In genomic region chr3:155946178-155946577, GRCh38 we compare ENCODE assay signal across 13 cellular contexts.
A peak's percentile ranks its signal among the peaks of the same experiment; 100 is the strongest.
DNase-seq lines count a peak whose midpoint lies in the region; ATAC-seq, FAIRE-seq and TF ChIP-seq lines count a peak whose summit lies in the region.
"Had no signal": no experiment of that assay in that cellular context is flagged by ENCODE, and none has a peak within 500 bp of the region (broad histone marks: within the 10 kb centered on the region; RNA-seq: fewer than 3 reads in every experiment).

No MANE protein-coding gene starts in this region.

- CTCF ChIA-PET in AG04449 (lab: Yijun Ruan, JAX) = interaction anchor here (1.0 kb wide), 1 partner anchor 13 kb away, joined by 3 read pairs; no protein-coding TSS in a partner anchor

- intact Hi-C loops in posterior vena cava (cut with DNase I) = no loop called here

- POLR2A ChIA-PET in AG04449 (lab: Yijun Ruan, JAX) = interaction anchor here (0.5 kb wide), 1 partner anchor 38 kb away, joined by 3 read pairs; no protein-coding TSS in a partner anchor

- no peak overlapping the region for H3K4me3 ChIP-seq in AG04449 (ENCODE audit: low read depth, low read length)
- no peak overlapping the region for H3K4me3 ChIP-seq in kidney epithelial cell (ENCODE audit: low read depth, low read length)
- H3K4me3 ChIP-seq: thyroid gland had no signal

- no peak for TF ChIP-seq CTCF in AG04449 (IDR thresholded peaks at IDR 0.05; ENCODE audit: insufficient read depth, low read length, missing control alignments)
- no peak for TF ChIP-seq CTCF in kidney epithelial cell (IDR thresholded peaks at IDR 0.05; ENCODE audit: insufficient read depth, low read length, poor library complexity, severe bottlenecking)

- no peaks in the 10 kb centered on the region for H3K36me3 ChIP-seq in kidney epithelial cell (ENCODE audit: control insufficient read depth, insufficient read depth, low read length)
- H3K36me3 ChIP-seq: thyroid gland had no signal

- DNase-seq in AG04449 (ENCODE audit: low read depth, low spot score) (peak; percentile 63), HTR-8/SVneo (ENCODE audit: insufficient read length, low spot score) (peak; percentile 45), brain pericyte (ENCODE audit: low read depth, low spot score) (peak; percentile 18), kidney epithelial cell (ENCODE audit: low read depth) (peak; percentile 51), NCI-H1105 (lab: John Stamatoyannopoulos, UW) (no peak), posterior vena cava (ENCODE audit: low spot score) (no peak)
- no peak for DNase-seq in activated CD4-positive, alpha-beta T cell treated with anti-CD3 and anti-CD28 coated beads, Interleukin-2, amount 50 U/mL, for 1 hour
- DNase-seq: activated CD8-positive, alpha-beta T cell treated with anti-CD3 and anti-CD28 coated beads for 36 hours; activated naive CD4-positive, alpha-beta T cell treated with anti-CD3 and anti-CD28 coated beads for 36 hours; NCI-H1694; retina; thyroid gland had no signal

- no peaks in the 10 kb centered on the region for H3K27me3 ChIP-seq in kidney epithelial cell (ENCODE audit: control insufficient read depth, insufficient read depth, low read length)
- H3K27me3 ChIP-seq: thyroid gland had no signal

- no peak for ATAC-seq in GM18517 (IDR thresholded peaks at IDR 0.05; ENCODE audit: unreplicated experiment)
- ATAC-seq: activated CD8-positive, alpha-beta T cell treated with anti-CD3 and anti-CD28 coated beads for 36 hours had no signal

- FAIRE-seq in HTR-8/SVneo (lab: Jason Lieb, UNC) = no peak

Comparison
In these comparisons a context has a peak if more than half of its experiments do, and no peak if none do; other contexts are left out.
1. DNase-seq: peak in AG04449 (single experiment), HTR-8/SVneo (single experiment), brain pericyte (single experiment) and kidney epithelial cell (single experiment); none in NCI-H1105 (single experiment), activated CD4-positive, alpha-beta T cell treated with anti-CD3 and anti-CD28 coated beads, Interleukin-2, amount 50 U/mL, for 1 hour (single experiment) and posterior vena cava (single experiment).